22 cellular contexts compared by ENCODE assay signal in the genomic region with DNA sequence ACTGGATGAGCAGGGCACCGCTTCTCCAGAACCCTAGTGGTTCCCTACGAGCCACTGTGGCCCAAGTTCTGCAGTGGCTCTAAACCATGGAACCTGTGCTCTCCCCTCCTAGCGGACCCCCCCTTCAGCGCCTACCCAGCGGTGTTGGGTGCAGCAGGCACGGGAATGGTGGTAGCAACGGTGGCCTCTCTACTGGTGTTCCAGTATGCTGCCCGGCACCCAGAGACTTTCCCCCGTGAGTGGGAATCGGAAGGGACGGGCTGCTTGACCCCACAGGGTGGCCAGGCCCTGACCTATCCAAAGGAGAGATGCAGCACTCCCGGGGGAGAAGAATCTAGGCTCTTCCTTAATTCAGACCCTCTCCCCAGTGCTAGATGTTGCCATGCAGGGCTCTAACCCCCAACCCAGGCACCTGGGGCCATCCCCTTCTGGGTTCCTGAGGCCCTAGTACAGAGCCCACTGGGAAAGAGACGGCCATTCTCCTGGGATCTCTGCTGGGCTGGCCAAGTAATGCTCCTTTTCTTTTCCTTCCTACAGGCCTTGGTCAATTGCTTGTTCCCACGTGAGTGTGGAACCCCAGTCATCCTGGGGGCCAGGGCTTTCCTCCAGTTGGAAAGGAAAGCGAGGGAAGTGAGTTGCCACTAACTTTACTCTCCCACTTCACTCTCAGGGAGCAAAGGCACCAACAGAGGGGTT. TPM values are rescaled to one million over a fixed set of nuclear protein-coding genes. Genes with fewer than 3 reads are reported as not detected.
A peak's percentile ranks its signal among the peaks of the same experiment; 100 is the strongest.
DNase-seq lines count a peak whose midpoint lies in the region; ATAC-seq and TF ChIP-seq lines count a peak whose summit lies in the region.
"Had no signal": no experiment of that assay in that cellular context is flagged by ENCODE, and none has a peak within 500 bp of the region (broad histone marks: within the 10 kb centered on the region; RNA-seq: fewer than 3 reads in every experiment).

No MANE protein-coding gene starts in this region.

- no peak overlapping the region for H2AFZ ChIP-seq in osteoblast (ENCODE audit: low read length)

- H3K27ac ChIP-seq in angular gyrus (ENCODE audit: low read depth, low read length): peak overlapping the region; percentile 85
- no peak overlapping the region for H3K27ac ChIP-seq in esophagus muscularis mucosa (replicated peaks in 1 of 4)
- H3K27ac ChIP-seq in osteoblast (ENCODE audit: low read depth, low read length): no peak overlapping the region

- no peaks in the 10 kb centered on the region for H3K79me2 ChIP-seq in osteoblast (ENCODE audit: insufficient read depth, low read length)

- H3K4me2 ChIP-seq in osteoblast (ENCODE audit: insufficient read depth, low read length): no peak overlapping the region

- peaks cover 0 to 31% (median 11%) of the 10 kb centered on the region in 4 donors for H3K36me3 ChIP-seq in esophagus muscularis mucosa
- no peaks in the 10 kb centered on the region for H3K36me3 ChIP-seq in osteoblast (ENCODE audit: insufficient read depth, low read length)

- no peak for TF ChIP-seq POLR2A in esophagus muscularis mucosa (IDR thresholded peaks at IDR 0.05; ENCODE audit: low read depth)

- H3K27me3 ChIP-seq in esophagus muscularis mucosa (no peaks in the 10 kb centered on the region), osteoblast (ENCODE audit: insufficient read depth, low read length) (no peaks in the 10 kb centered on the region)

- H3K9me3 ChIP-seq in esophagus muscularis mucosa (no peaks in the 10 kb centered on the region), osteoblast (ENCODE audit: low read depth, low read length) (no peaks in the 10 kb centered on the region)

- intact Hi-C loops in cardiac septum (cut with DNase I): no loop called here
- intact Hi-C loops in left ventricle myocardium superior (cut with micrococcal nuclease): no loop called here
- intact Hi-C loops in esophagus muscularis mucosa (cut with DNase I): loop anchor here (5.0 kb wide), 1 partner anchor 107 kb away; a partner anchor contains a TSS

- 96% methylated on average over 12 of the region's 15 CpGs for WGBS in esophagus muscularis mucosa

- TF ChIP-seq CTCF in esophagus muscularis mucosa (IDR thresholded peaks at IDR 0.05) (no peak), osteoblast (IDR thresholded peaks at IDR 0.05; ENCODE audit: extremely low read depth, low read depth, low read length) (no peak)

- DNase-seq in cardiac septum (ENCODE audit: low spot score): peak; percentile 57
- DNase-seq in left ventricle myocardium superior: no peak
- DNase-seq in esophagus muscularis mucosa (ENCODE audit: extremely low spot score): peak; percentile 84
- DNase-seq in osteoblast (ENCODE audit: insufficient read length, low spot score, missing footprints): peak; percentile 83
- no peak for DNase-seq in GM19238 (ENCODE audit: insufficient read length, low spot score)
- DNase-seq in H4 (ENCODE audit: low spot score): no peak
- DNase-seq in NCI-H2171 treated with DMSO at 0.1 percent for 48 hours (lab: John Stamatoyannopoulos, UW): no peak
- DNase-seq: C1 segment of cervical spinal cord; Calu3; CD4-positive, alpha-beta memory T cell; COR-L47; DMS53; DMS79 treated with DMSO at 0.1 percent for 48 hours; GF-D8; GOT3; HCEC 1CT had no signal

- H3K4me1 ChIP-seq in esophagus muscularis mucosa (peaks cover 19 to 37% (median 32%) of the 10 kb centered on the region in 4 donors), osteoblast (ENCODE audit: insufficient read depth, low read length) (peaks cover 5% of the 10 kb centered on the region)

- no peaks in the 10 kb centered on the region for H4K20me1 ChIP-seq in osteoblast (ENCODE audit: insufficient read depth, low read length)

- H3K4me3 ChIP-seq in esophagus muscularis mucosa: no peak overlapping the region
- H3K4me3 ChIP-seq in osteoblast (ENCODE audit: insufficient read depth, low read length): no peak overlapping the region

- TF ChIP-seq EP300 in esophagus muscularis mucosa (IDR thresholded peaks at IDR 0.05): no peak

- ATAC-seq in left ventricle myocardium superior: no peak

RNA-seq across cellular contexts. Expression of a gene that starts 9.2 kb away (rescaled TPM):
- total RNA-seq in cardiac septum: not detected
- total RNA-seq in left ventricle myocardium superior: not detected
- under 1 TPM in 3 of 4 donors, not detected in 1; 0.33 to 0.57 (median 0.39) TPM for total RNA-seq in esophagus muscularis mucosa
- not detected in 2 replicates for total RNA-seq in osteoblast
- total RNA-seq in H4 (2014; rRNA removed; shearing (Covaris generic)): not detected in 2 replicates
- total RNA-seq: A172; A673; Calu3; CD4-positive, alpha-beta memory T cell; Daoy; G401; H7 had no signal

RNA-seq across cellular contexts. Expression of a gene that starts 50.8 kb away (rescaled TPM):
- total RNA-seq in cardiac septum (not detected), left ventricle myocardium superior (not detected), esophagus muscularis mucosa (under 1 TPM in 2 of 4 donors, not detected in 2; 0.06 to 0.17 TPM), osteoblast (under 0.01 TPM in 1 of 2 replicates, not detected in the other)
- total RNA-seq in H4 (2014; rRNA removed; shearing (Covaris generic)): not detected in 2 replicates
- total RNA-seq: A172; Calu3; CD4-positive, alpha-beta memory T cell; G401 had no signal

RNA-seq across cellular contexts. Expression of a gene that starts 52.1 kb away (rescaled TPM):
- total RNA-seq in cardiac septum: 7.1 TPM
- 7.1 TPM for total RNA-seq in left ventricle myocardium superior
- 10 to 100 TPM in 1 of 4 donors, 1 to 10 TPM in 3; 7.1 to 20.2 (median 8.5) TPM for total RNA-seq in esophagus muscularis mucosa
- total RNA-seq in osteoblast: 13.6 and 14.1 TPM in 2 replicates
- total RNA-seq in H4 (2014; rRNA removed; shearing (Covaris generic)): 19.3 and 21.2 TPM in 2 replicates

Comparison
In these comparisons a context has a peak if more than half of its experiments do, and no peak if none do; other contexts are left out.
1. DNase-seq: peak in cardiac septum (single experiment), esophagus muscularis mucosa (single experiment) and osteoblast (single experiment); none in left ventricle myocardium superior (single experiment), GM19238 (single experiment), H4 (single experiment) and NCI-H2171 treated with DMSO at 0.1 percent for 48 hours (single experiment).